In the genomic region with DNA sequence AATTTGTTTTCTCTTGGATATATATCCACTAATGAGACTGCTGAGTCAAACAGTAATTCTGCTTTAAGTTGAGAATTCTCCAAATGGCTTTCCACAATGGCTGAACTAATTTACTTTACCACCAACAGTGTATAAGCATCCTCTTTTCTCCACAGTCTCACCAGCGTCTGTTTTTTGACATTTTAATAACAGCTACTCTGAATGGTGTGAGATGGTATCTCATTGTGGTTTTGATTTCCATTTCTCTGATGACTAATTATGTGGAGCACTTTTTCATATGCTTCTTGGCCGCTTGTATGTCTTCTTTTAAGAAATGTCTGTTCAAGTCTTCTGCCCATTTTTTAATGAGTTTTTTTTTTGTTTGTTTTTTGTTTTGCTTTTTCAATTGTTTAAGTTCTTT, we compare ENCODE assay signal across 27 cellular contexts.
DNase-seq lines count a peak whose midpoint lies in the region; ATAC-seq and TF ChIP-seq lines count a peak whose summit lies in the region.
"Had no signal": no experiment of that assay in that cellular context is flagged by ENCODE, and none has a peak within 500 bp of the region (broad histone marks: within the 10 kb centered on the region; RNA-seq: fewer than 3 reads in every experiment).

No MANE protein-coding gene starts in this region.

- peaks cover 14 to 16% of the 10 kb centered on the region in 2 donors for H3K9me3 Mint-ChIP-seq in stimulated activated naive CD8-positive, alpha-beta T cell treated with anti-CD3 and anti-CD28 coated beads, Interleukin-15, amount 100 ng/mL, for 72 hours
- H3K9me3 Mint-ChIP-seq: activated naive CD4-positive, alpha-beta T cell treated with anti-CD3 and anti-CD28 coated beads, Interleukin-2, amount 10 ng/mL, durations not matched to agents 7 days and 5 days had no signal

- H3K4me1 Mint-ChIP-seq in stimulated activated naive CD8-positive, alpha-beta T cell treated with anti-CD3 and anti-CD28 coated beads, Interleukin-15, amount 100 ng/mL, for 72 hours, result peaks cover 7% of the 10 kb centered on the region
- H3K4me1 Mint-ChIP-seq: activated naive CD4-positive, alpha-beta T cell treated with anti-CD3 and anti-CD28 coated beads, Interleukin-2, amount 10 ng/mL, durations not matched to agents 7 days and 5 days; nephron had no signal

- DNase-seq in stimulated activated naive CD8-positive, alpha-beta T cell treated with anti-CD3 and anti-CD28 coated beads, Interleukin-15, Interleukin-2, amounts not matched to agents 100 U/mL and 50 U/mL, for 24 hours, result no peak
- DNase-seq in stimulated activated naive CD8-positive, alpha-beta T cell treated with anti-CD3 and anti-CD28 coated beads, Interleukin-15, amount 100 ng/mL, for 72 hours, result no peak
- DNase-seq in NCI-H69 (lab: John Stamatoyannopoulos, UW) (peak; percentile 53), choroid plexus epithelial cell (ENCODE audit: low read depth) (peak; percentile 11), NOMO-1 treated with DMSO at 0.1 percent for 48 hours (lab: John Stamatoyannopoulos, UW; ENCODE audit: unreplicated experiment) (no peak), WERI-Rb-1 (no peak), NCI-H2107 treated with DMSO at 0.1 percent for 48 hours (lab: John Stamatoyannopoulos, UW; ENCODE audit: unreplicated experiment) (no peak), DMS 273 (lab: John Stamatoyannopoulos, UW; ENCODE audit: unreplicated experiment) (no peak)
- DNase-seq: activated CD4-positive, alpha-beta T cell treated with anti-CD3 and anti-CD28 coated beads, Interleukin-2, amount 50 U/mL, for 1 hour; activated naive CD4-positive, alpha-beta T cell treated with anti-CD3 and anti-CD28 coated beads, Interleukin-2, amount 10 ng/mL, durations not matched to agents 7 days and 5 days; anterior cingulate cortex; GF-D8; islet precursor cell; KG1; midbrain; MV-4-11; NCI-H510A treated with DMSO at 0.1 percent for 48 hours; NK-92 treated with Interleukin-12 subunit alpha and Interleukin-12 subunit beta, amount 100 ng/mL, for 24 hours; SIG-M5; T1000; transverse colon had no signal

- H3K4me3 Mint-ChIP-seq in stimulated activated naive CD8-positive, alpha-beta T cell treated with anti-CD3 and anti-CD28 coated beads, Interleukin-15, amount 100 ng/mL, for 72 hours, result no peak overlapping the region
- H3K4me3 Mint-ChIP-seq: activated naive CD4-positive, alpha-beta T cell treated with anti-CD3 and anti-CD28 coated beads, Interleukin-2, amount 10 ng/mL, durations not matched to agents 7 days and 5 days; activated T-helper 1 cell treated with anti-CD3 and anti-CD28 coated beads, Interleukin-12 subunit alpha, Interleukin-12 subunit beta, Interleukin-2, Interleukin-4 antibody, amounts not matched to agents 30 ng/mL and 10 ng/mL and 1 ng/mL, durations not matched to agents 14 hours and 24 hours and 36 hours; central memory CD8-positive, alpha-beta T cell; nephron had no signal

- peak; percentile 55 for ATAC-seq in stimulated activated naive CD8-positive, alpha-beta T cell treated with anti-CD3 and anti-CD28 coated beads, Interleukin-15, Interleukin-2, amounts not matched to agents 100 U/mL and 50 U/mL, for 24 hours
- no peak for ATAC-seq in stimulated activated naive CD8-positive, alpha-beta T cell treated with anti-CD3 and anti-CD28 coated beads, Interleukin-15, amount 100 ng/mL, for 72 hours
- ATAC-seq: Panc1 had no signal

- no peaks in the 10 kb centered on the region for H3K27me3 ChIP-seq in WERI-Rb-1 (ENCODE audit: insufficient read depth, low read depth, severe bottlenecking)
- H3K27me3 ChIP-seq: transverse colon had no signal

- H3K4me3 ChIP-seq in choroid plexus epithelial cell (ENCODE audit: low read depth, low read length) (no peak overlapping the region), WERI-Rb-1 (ENCODE audit: low read depth, low read length) (no peak overlapping the region)
- H3K4me3 ChIP-seq: HAP-1, skin epidermis, transverse colon had no signal

- no peaks in the 10 kb centered on the region for H3K27me3 Mint-ChIP-seq in stimulated activated naive CD8-positive, alpha-beta T cell treated with anti-CD3 and anti-CD28 coated beads, Interleukin-15, amount 100 ng/mL, for 72 hours
- H3K27me3 Mint-ChIP-seq: activated naive CD4-positive, alpha-beta T cell treated with anti-CD3 and anti-CD28 coated beads, Interleukin-2, amount 10 ng/mL, durations not matched to agents 7 days and 5 days; central memory CD8-positive, alpha-beta T cell had no signal

- no peak overlapping the region for H3K27ac ChIP-seq in WERI-Rb-1
- H3K27ac ChIP-seq: skin epidermis, transverse colon had no signal

- H3K9me3 ChIP-seq in WERI-Rb-1 (ENCODE audit: severe bottlenecking), result no peaks in the 10 kb centered on the region
- H3K9me3 ChIP-seq: HAP-1, transverse colon had no signal

- H3K27ac Mint-ChIP-seq in stimulated activated naive CD8-positive, alpha-beta T cell treated with anti-CD3 and anti-CD28 coated beads, Interleukin-15, amount 100 ng/mL, for 72 hours, result no peak overlapping the region
- H3K27ac Mint-ChIP-seq: activated naive CD4-positive, alpha-beta T cell treated with anti-CD3 and anti-CD28 coated beads, Interleukin-2, amount 10 ng/mL, durations not matched to agents 7 days and 5 days; activated T-helper 1 cell treated with anti-CD3 and anti-CD28 coated beads, Interleukin-12 subunit alpha, Interleukin-12 subunit beta, Interleukin-2, Interleukin-4 antibody, amounts not matched to agents 30 ng/mL and 10 ng/mL and 1 ng/mL, durations not matched to agents 14 hours and 24 hours and 36 hours; nephron had no signal

- TF ChIP-seq CTCF in choroid plexus epithelial cell (conservative IDR thresholded peaks at IDR 0.05; ENCODE audit: low read depth, low read length), result no peak
- no peak for TF ChIP-seq CTCF in WERI-Rb-1 (IDR thresholded peaks at IDR 0.05; ENCODE audit: low read depth, low read length)

- H3K36me3 ChIP-seq in WERI-Rb-1, result no peaks in the 10 kb centered on the region
- H3K36me3 ChIP-seq: HAP-1, transverse colon had no signal

Comparison
In these comparisons a context has a peak if more than half of its experiments do, and no peak if none do; other contexts are left out.
1. DNase-seq: peak in NCI-H69 (single experiment) and choroid plexus epithelial cell (single experiment); none in stimulated activated naive CD8-positive, alpha-beta T cell treated with anti-CD3 and anti-CD28 coated beads, Interleukin-15, Interleukin-2, amounts not matched to agents 100 U/mL and 50 U/mL, for 24 hours (single experiment), stimulated activated naive CD8-positive, alpha-beta T cell treated with anti-CD3 and anti-CD28 coated beads, Interleukin-15, amount 100 ng/mL, for 72 hours (0 of 2), NOMO-1 treated with DMSO at 0.1 percent for 48 hours (single experiment), WERI-Rb-1 (single experiment), NCI-H2107 treated with DMSO at 0.1 percent for 48 hours (single experiment) and DMS 273 (single experiment).